Comparison of ENCODE assay signal across 8 cellular contexts in the genomic region with DNA sequence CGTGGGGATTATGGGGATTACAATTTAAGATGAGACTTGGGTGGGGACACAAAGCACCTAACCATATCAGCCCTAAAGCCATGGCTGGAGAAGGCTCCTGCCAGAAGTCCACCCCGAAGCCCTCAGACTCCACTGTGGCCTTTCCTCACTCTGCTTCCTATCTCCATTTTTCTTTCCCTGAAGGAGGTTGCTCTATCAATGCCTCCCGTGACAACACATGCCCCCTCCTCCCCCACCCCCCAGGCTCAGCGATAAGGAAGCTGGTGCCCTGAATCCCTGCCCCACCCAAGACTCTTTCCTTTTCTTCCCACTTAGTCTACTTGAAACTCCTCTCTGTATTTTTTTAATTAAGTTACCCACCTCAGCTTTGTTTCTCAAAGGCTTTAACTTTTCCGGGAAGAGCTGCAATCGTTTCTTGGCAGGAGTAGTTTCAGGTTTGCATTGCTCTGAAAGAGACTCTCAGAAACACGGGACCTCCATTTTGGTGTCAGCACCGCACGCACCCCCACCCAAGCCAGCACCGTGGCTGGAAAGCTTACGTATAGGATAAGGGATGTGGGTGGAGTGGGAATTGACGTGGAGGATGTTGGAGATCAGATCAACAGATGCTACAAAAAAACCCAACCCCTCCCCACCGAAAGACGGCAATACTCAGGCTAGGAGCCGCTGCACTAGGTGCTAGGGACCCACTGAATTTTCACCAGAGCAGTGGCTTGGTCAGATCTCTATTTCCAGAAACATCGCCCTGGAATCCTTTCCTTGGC. TPM values are rescaled to one million over a fixed set of nuclear protein-coding genes. Genes with fewer than 3 reads are reported as not detected.
DNase-seq lines count a peak whose midpoint lies in the region; ATAC-seq, FAIRE-seq and TF ChIP-seq lines count a peak whose summit lies in the region.

No MANE protein-coding gene starts in this region.

- peaks cover 2% of the 10 kb centered on the region; the same call in 1 of the 2 replicates for H4K20me1 ChIP-seq in K562 (replicated peaks; ENCODE audit: control insufficient read depth, insufficient read depth, low read length)

- peak; percentile 10 for ATAC-seq in activated CD4-positive, alpha-beta T cell treated with anti-CD3 and anti-CD28 coated beads for 36 hours
- ATAC-seq in K562 (peak; percentile 61), HG02884 (IDR thresholded peaks at IDR 0.05; ENCODE audit: unreplicated experiment) (no peak)
- peak; percentile 23 for ATAC-seq in stimulated activated effector memory CD8-positive, alpha-beta T cell treated with anti-CD3 and anti-CD28 coated beads, Interleukin-12 subunit alpha, Interleukin-12 subunit beta, amount 100 ng/mL, for 72 hours

- no peak for TF ChIP-seq CTCF in K562 (IDR thresholded peaks at IDR 0.05 in 2 of 3, conservative IDR thresholded peaks at IDR 0.05 in 1 of 3; ENCODE audit: insufficient read depth in 2 of 3, low read depth in 1 of 3, low read length in 3 of 3)

- in situ Hi-C loops in K562 (cut with MboI), result loop anchor here (5.0 kb wide), 1 partner anchor 112 kb away; no protein-coding TSS in a partner anchor

- no peak for TF ChIP-seq POLR2A in K562 (conservative IDR thresholded peaks at IDR 0.05)

- no peaks in the 10 kb centered on the region; the same call in 2 of the 3 replicates for H3K79me2 ChIP-seq in K562 (ENCODE audit: control insufficient read depth, insufficient read depth, low read length)

- peaks cover 13% of the 10 kb centered on the region for H3K36me3 Mint-ChIP-seq in activated CD4-positive, alpha-beta T cell treated with anti-CD3 and anti-CD28 coated beads for 36 hours (ENCODE audit: low read depth)
- peaks cover 13% of the 10 kb centered on the region for H3K36me3 Mint-ChIP-seq in stimulated activated effector memory CD8-positive, alpha-beta T cell treated with anti-CD3 and anti-CD28 coated beads, Interleukin-12 subunit alpha, Interleukin-12 subunit beta, amount 100 ng/mL, for 72 hours

- no peaks in the 10 kb centered on the region for H3K9me1 ChIP-seq in K562 (ENCODE audit: control insufficient read depth, insufficient read depth, low read length)

- peaks cover 24% of the 10 kb centered on the region for H3K4me1 Mint-ChIP-seq in activated CD4-positive, alpha-beta T cell treated with anti-CD3 and anti-CD28 coated beads for 36 hours
- H3K4me1 Mint-ChIP-seq in stimulated activated effector memory CD8-positive, alpha-beta T cell treated with anti-CD3 and anti-CD28 coated beads, Interleukin-12 subunit alpha, Interleukin-12 subunit beta, amount 100 ng/mL, for 72 hours, result peaks cover 34% of the 10 kb centered on the region

- intact Hi-C loops in activated CD4-positive, alpha-beta T cell treated with anti-CD3 and anti-CD28 coated beads for 36 hours (cut with DNase I, micrococcal nuclease), result loop anchor here (1.0 to 5.0 kb wide), 5 partner anchors 56 to 912 kb away; partner anchors contain the start of genes HEATR6 (in 2 of the 2), BCAS3 (in 1 of the 2), GDPD1 (in 1 of the 2) and PPM1D (in 1 of the 2)
- intact Hi-C loops in K562 (cut with micrococcal nuclease), result no loop called here

- peak overlapping the region; percentile 64 to 98 for H3K9ac ChIP-seq in K562 (ENCODE audit: insufficient read depth in 1 of 2, low read depth in 2 of 2, low read length in 2 of 2)

- H3K4me2 ChIP-seq in K562 (ENCODE audit: insufficient read depth, low read length), result peak overlapping the region; percentile 91

- H3K27ac Mint-ChIP-seq in activated CD4-positive, alpha-beta T cell treated with anti-CD3 and anti-CD28 coated beads for 36 hours, result peak overlapping the region; percentile 91
- H3K27ac Mint-ChIP-seq in stimulated activated effector memory CD8-positive, alpha-beta T cell treated with anti-CD3 and anti-CD28 coated beads, Interleukin-12 subunit alpha, Interleukin-12 subunit beta, amount 100 ng/mL, for 72 hours, result peak overlapping the region; percentile 94

- peak overlapping the region; percentile 91 for H2AFZ ChIP-seq in K562 (ENCODE audit: low read depth, low read length)

- peaks cover 6% of the 10 kb centered on the region; the same call in 2 of the 3 replicates for H3K36me3 ChIP-seq in K562 (ENCODE audit: control insufficient read depth, insufficient read depth, low read length)

- H3K9me3 ChIP-seq in K562 (replicated peaks; ENCODE audit: control insufficient read depth, insufficient read depth, low read depth, low read length), result no peaks in the 10 kb centered on the region

- TF ChIP-seq RAD21 in K562 (CRISPR knock-in tag; conservative IDR thresholded peaks at IDR 0.05 in 1 of 2, IDR thresholded peaks at IDR 0.05 in 1 of 2), result no peak

- H3K4me3 Mint-ChIP-seq in activated CD4-positive, alpha-beta T cell treated with anti-CD3 and anti-CD28 coated beads for 36 hours, result peak overlapping the region; percentile 90
- peak overlapping the region; percentile 95 for H3K4me3 Mint-ChIP-seq in stimulated activated effector memory CD8-positive, alpha-beta T cell treated with anti-CD3 and anti-CD28 coated beads, Interleukin-12 subunit alpha, Interleukin-12 subunit beta, amount 100 ng/mL, for 72 hours

- DNase-seq in activated CD4-positive, alpha-beta T cell treated with anti-CD3 and anti-CD28 coated beads for 36 hours, result peak; percentile 50
- no peak for DNase-seq in activated CD4-positive, alpha-beta T cell treated with anti-CD3 and anti-CD28 coated beads for 1 hour
- DNase-seq in NCI-H2171 (lab: John Stamatoyannopoulos, UW), result peak; percentile 25
- peak; percentile 63 to 70 (median 69) for DNase-seq in K562 (ENCODE audit: extremely low read depth in 1 of 4, low spot score in 3 of 4)
- DNase-seq in iPS-NIHi11 (ENCODE audit: low spot score), result peak; percentile 6
- no peak for DNase-seq in stimulated activated effector memory CD8-positive, alpha-beta T cell treated with anti-CD3 and anti-CD28 coated beads, Interleukin-12 subunit alpha, Interleukin-12 subunit beta, amount 100 ng/mL, for 72 hours (ENCODE audit: low spot score in 2 of 2)
- DNase-seq in foreskin melanocyte, result no peak

- CTCF ChIA-PET in activated CD4-positive, alpha-beta T cell treated with anti-CD3 and anti-CD28 coated beads for 36 hours (lab: Charles Lee), result no interaction called here
- CTCF ChIA-PET in K562 (lab: Yijun Ruan, JAX; ENCODE audit: low intra/inter-chr PET ratio), result no interaction called here

- H3K27me3 Mint-ChIP-seq in activated CD4-positive, alpha-beta T cell treated with anti-CD3 and anti-CD28 coated beads for 36 hours, result peaks cover 14% of the 10 kb centered on the region

- H3K27ac ChIP-seq in K562 (ENCODE audit: extremely low read depth, low read depth, low read length), result peak overlapping the region; percentile 12

- TF ChIP-seq EP300 in K562 (IDR thresholded peaks at IDR 0.05; ENCODE audit: low read length), result no peak

- H3K4me1 ChIP-seq in K562 (replicated peaks in 1 of 2; ENCODE audit: control insufficient read depth in 2 of 2, insufficient read depth in 2 of 2, low read length in 2 of 2), result peaks cover 7 to 18% of the 10 kb centered on the region in 2 experiments; a peak in 3 of 5 replicates

- peak; percentile 77 for FAIRE-seq in K562 (lab: Jason Lieb, UNC)

- BruUV-seq in K562 (replicated peaks; lab: Mats Ljungman, UMichigan), result no TSS peak

- under 1% methylated on average over 15 of the region's 16 CpGs for WGBS in K562 (ENCODE audit: insufficient coverage, low coverage, missing lambda C conversion rate)

- H3K4me3 ChIP-seq in K562, result peak overlapping the region; percentile 46

- peaks cover 0 to 14% of the 10 kb centered on the region in 2 experiments; a peak in 3 of 5 replicates for H3K27me3 ChIP-seq in K562 (ENCODE audit: control insufficient read depth in 2 of 2, insufficient read depth in 2 of 2, low read length in 2 of 2)

- POLR2A ChIA-PET in activated CD4-positive, alpha-beta T cell treated with anti-CD3 and anti-CD28 coated beads for 36 hours (lab: Charles Lee), result no interaction called here
- POLR2A ChIA-PET in K562 (lab: Yijun Ruan, JAX), result interaction anchor here (0.5 to 1.0 kb wide), 4 partner anchors 11 to 915 kb away, joined by 3 to 5 read pairs (median 4); partner anchors contain the start of gene USP32

- no peaks in the 10 kb centered on the region for H3K9me3 Mint-ChIP-seq in activated CD4-positive, alpha-beta T cell treated with anti-CD3 and anti-CD28 coated beads for 36 hours (ENCODE audit: low read depth)
- no peaks in the 10 kb centered on the region for H3K9me3 Mint-ChIP-seq in stimulated activated effector memory CD8-positive, alpha-beta T cell treated with anti-CD3 and anti-CD28 coated beads, Interleukin-12 subunit alpha, Interleukin-12 subunit beta, amount 100 ng/mL, for 72 hours

RNA-seq across cellular contexts. Expression of gene CA4, which starts 15.2 kb away (rescaled TPM):
- total RNA-seq in activated CD4-positive, alpha-beta T cell treated with anti-CD3 and anti-CD28 coated beads for 36 hours, result not detected
- not detected in 2 replicates for total RNA-seq in K562 (2011; cell fraction: chromatin; rRNA removed; ENCODE audit: low replicate concordance)
- not detected in 2 replicates for total RNA-seq in K562 (2011; cell fraction: nucleolus; rRNA removed)
- total RNA-seq in K562 (2011; cell fraction: nucleoplasm; rRNA removed), result not detected in 2 replicates
- total RNA-seq in K562 (2014; rRNA removed) (not detected in 2 replicates), K562 (2014; rRNA removed; fragmentation: Illumina TruSeq; extraction: Trizol) (not detected in 2 replicates), K562 (2015; rRNA removed; fragmentation: Illumina TruSeq; extraction: Trizol) (not detected in 2 replicates), K562 (2021) (0.13 and 0.18 TPM in 2 replicates)
- polyA plus RNA-seq in K562 (2011; rRNA removed) (0.13 TPM in 1 of 2 replicates, not detected in the other), K562 (2014; fragmentation: Illumina TruSeq; extraction: Trizol) (not detected in 2 replicates), K562 (2014; fragmentation: Nextera tagmentation; extraction: Ambion mirVana) (not detected), K562 (2014; rRNA removed) (not detected in 2 replicates)
- polyA plus RNA-seq in K562 (2011; cell fraction: cytosol; rRNA removed), result not detected in 2 replicates
- polyA plus RNA-seq in K562 (2011; cell fraction: nucleus; rRNA removed), result 0.24 TPM in 1 of 2 replicates, not detected in the other
- polyA plus RNA-seq in K562 (2012), result not detected in 2 replicates
- not detected in 2 replicates for polyA minus RNA-seq in K562 (2011; rRNA and poly(A)+ RNA removed)
- polyA minus RNA-seq in K562 (2011; cell fraction: cytosol; rRNA and poly(A)+ RNA removed), result not detected in 2 replicates
- polyA minus RNA-seq in K562 (2011; cell fraction: nucleus; rRNA and poly(A)+ RNA removed), result not detected in 2 replicates

RNA-seq across cellular contexts. Expression of gene HEATR6, which starts 55.9 kb away (rescaled TPM):
- total RNA-seq in activated CD4-positive, alpha-beta T cell treated with anti-CD3 and anti-CD28 coated beads for 36 hours, result 10 to 100 TPM; 25.4 to 26.8 TPM
- total RNA-seq in K562 (2011; cell fraction: chromatin; rRNA removed; ENCODE audit: low replicate concordance), result 29.4 and 51.4 TPM in 2 replicates
- 23.0 and 26.7 TPM in 2 replicates for total RNA-seq in K562 (2011; cell fraction: nucleolus; rRNA removed)
- 31.9 and 32.7 TPM in 2 replicates for total RNA-seq in K562 (2011; cell fraction: nucleoplasm; rRNA removed)
- total RNA-seq in K562 (2014; rRNA removed), result 6.9 and 11.3 TPM in 2 replicates
- 11.4 and 12.1 TPM in 2 replicates for total RNA-seq in K562 (2014; rRNA removed; fragmentation: Illumina TruSeq; extraction: Trizol)
- 10.9 and 12.7 TPM in 2 replicates for total RNA-seq in K562 (2015; rRNA removed; fragmentation: Illumina TruSeq; extraction: Trizol)
- 12.9 and 13.5 TPM in 2 replicates for total RNA-seq in K562 (2021)
- polyA plus RNA-seq in K562 (2011; rRNA removed), result 17.6 and 22.9 TPM in 2 replicates
- polyA plus RNA-seq in K562 (2011; cell fraction: cytosol; rRNA removed), result 22.9 and 29.8 TPM in 2 replicates
- polyA plus RNA-seq in K562 (2011; cell fraction: nucleus; rRNA removed), result 78.3 and 85.3 TPM in 2 replicates
- 11.1 and 22.0 TPM in 2 replicates for polyA plus RNA-seq in K562 (2012)
- 14.5 and 15.4 TPM in 2 replicates for polyA plus RNA-seq in K562 (2014; fragmentation: Illumina TruSeq; extraction: Trizol)
- polyA plus RNA-seq in K562 (2014; fragmentation: Nextera tagmentation; extraction: Ambion mirVana), result 1 to 10 TPM; 5.3 to 9.1 TPM
- polyA plus RNA-seq in K562 (2014; rRNA removed), result 10.8 and 13.5 TPM in 2 replicates
- 21.9 and 34.4 TPM in 2 replicates for polyA minus RNA-seq in K562 (2011; rRNA and poly(A)+ RNA removed)
- 15.9 and 17.8 TPM in 2 replicates for polyA minus RNA-seq in K562 (2011; cell fraction: cytosol; rRNA and poly(A)+ RNA removed)
- polyA minus RNA-seq in K562 (2011; cell fraction: nucleus; rRNA and poly(A)+ RNA removed), result 26.7 and 45.1 TPM in 2 replicates

Comparison
In these comparisons a context has a peak if more than half of its experiments do, and no peak if none do; other contexts are left out.
1. DNase-seq: peak in activated CD4-positive, alpha-beta T cell treated with anti-CD3 and anti-CD28 coated beads for 36 hours (single experiment), NCI-H2171 (single experiment), K562 (4 of 4) and iPS-NIHi11 (single experiment); none in activated CD4-positive, alpha-beta T cell treated with anti-CD3 and anti-CD28 coated beads for 1 hour (single experiment), stimulated activated effector memory CD8-positive, alpha-beta T cell treated with anti-CD3 and anti-CD28 coated beads, Interleukin-12 subunit alpha, Interleukin-12 subunit beta, amount 100 ng/mL, for 72 hours (0 of 2) and foreskin melanocyte (single experiment).